ENCODE assay signal across 12 cellular contexts in the genomic region with DNA sequence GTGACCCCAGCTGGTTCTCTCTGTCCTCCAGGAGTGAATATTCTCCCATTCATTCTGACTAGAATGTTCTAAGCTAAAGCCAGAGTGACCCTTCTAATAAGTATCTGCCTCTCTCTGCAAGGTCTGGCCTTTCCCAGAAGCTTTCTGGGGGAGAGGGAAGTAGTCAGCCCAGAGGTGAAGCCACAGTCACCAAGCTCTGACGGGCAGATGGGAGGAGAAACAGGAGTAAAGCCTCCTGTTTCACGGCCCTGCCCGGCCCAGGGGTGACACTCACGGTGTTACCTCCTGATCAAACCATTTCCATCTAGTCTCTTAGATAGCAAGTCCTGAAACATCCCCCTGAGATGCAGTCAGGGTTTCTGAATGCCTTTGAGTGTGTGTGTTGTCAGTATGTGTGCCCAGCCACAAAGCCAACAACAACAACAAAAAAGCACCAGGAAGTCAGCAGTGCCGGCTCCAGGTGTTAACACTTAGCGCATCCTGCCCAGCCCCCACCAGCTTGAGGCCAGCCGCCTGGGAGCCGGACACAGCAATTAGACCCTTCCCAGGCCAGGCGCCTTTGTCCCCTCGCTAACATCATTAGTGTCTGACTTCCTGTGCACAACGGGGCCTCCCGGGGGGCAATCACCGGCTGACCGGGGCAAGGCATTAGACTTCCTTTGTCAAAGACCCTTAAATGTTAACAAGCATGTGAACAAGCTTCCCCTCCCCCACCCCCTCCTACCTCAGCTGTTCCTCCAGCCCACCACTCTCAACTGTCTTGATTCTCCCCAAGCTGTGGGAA. TPM values are rescaled to one million over a fixed set of nuclear protein-coding genes. Genes with fewer than 3 reads are reported as not detected.
DNase-seq lines count a peak whose midpoint lies in the region; TF ChIP-seq lines count a peak whose summit lies in the region.
"Had no signal": no experiment of that assay in that cellular context is flagged by ENCODE, and none has a peak within 500 bp of the region (broad histone marks: within the 10 kb centered on the region; RNA-seq: fewer than 3 reads in every experiment).

No MANE protein-coding gene starts in this region.

- BruUV-seq in A673 (replicated peaks; lab: Mats Ljungman, UMichigan) = no TSS peak

- H3K4me1 ChIP-seq in OCI-LY1 (ENCODE audit: insufficient read depth, low read length, severe bottlenecking) (peaks cover 8% of the 10 kb centered on the region), sigmoid colon (peaks cover 0 to 51% (median 36%) of the 10 kb centered on the region in 4 donors), A673 (ENCODE audit: insufficient read depth, low read length, poor library complexity, severe bottlenecking) (peaks cover 2% of the 10 kb centered on the region)
- H3K4me1 ChIP-seq: tibial artery had no signal

- no peak for TF ChIP-seq CTCF in OCI-LY1 (IDR thresholded peaks at IDR 0.05; ENCODE audit: low read length)
- no peak for TF ChIP-seq CTCF in glutamatergic neuron (IDR thresholded peaks at IDR 0.05; ENCODE audit: partially characterized antibody, unreplicated experiment)
- TF ChIP-seq CTCF in sigmoid colon (IDR thresholded peaks at IDR 0.05) = no peak
- no peak for TF ChIP-seq CTCF in A673 (conservative IDR thresholded peaks at IDR 0.05; ENCODE audit: low read depth, low read length)

- H3K36me3 ChIP-seq in OCI-LY1 (ENCODE audit: insufficient read depth, low read length) = no peaks in the 10 kb centered on the region
- no peaks in the 10 kb centered on the region for H3K36me3 ChIP-seq in sigmoid colon
- no peaks in the 10 kb centered on the region for H3K36me3 ChIP-seq in MG63
- H3K36me3 ChIP-seq in A673 (ENCODE audit: insufficient read depth, low read length, poor library complexity, severe bottlenecking) = no peaks in the 10 kb centered on the region
- H3K36me3 ChIP-seq: tibial artery had no signal

- no peaks in the 10 kb centered on the region for H3K9me2 ChIP-seq in OCI-LY1 (ENCODE audit: low read depth, low read length)

- H3K27me3 ChIP-seq in OCI-LY1 (ENCODE audit: insufficient read depth, low read length) = no peaks in the 10 kb centered on the region
- H3K27me3 ChIP-seq in sigmoid colon = no peaks in the 10 kb centered on the region
- H3K27me3 ChIP-seq in MG63 = no peaks in the 10 kb centered on the region
- no peaks in the 10 kb centered on the region for H3K27me3 ChIP-seq in A673 (replicated peaks; ENCODE audit: insufficient read depth, low read depth, low read length, poor library complexity)
- H3K27me3 ChIP-seq: tibial artery had no signal

- H3F3A ChIP-seq in OCI-LY1 (ENCODE audit: insufficient read depth, low read length) = no peaks in the 10 kb centered on the region

- no peaks in the 10 kb centered on the region for H4K20me1 ChIP-seq in OCI-LY1 (ENCODE audit: insufficient read depth, low read length)

- no peak for TF ChIP-seq EP300 in sigmoid colon (IDR thresholded peaks at IDR 0.05)

- CTCF ChIA-PET in A673 (lab: Charles Lee) = no interaction called here

- peak overlapping the region; percentile 94 for H3K27ac Mint-ChIP-seq in glutamatergic neuron (ENCODE audit: unreplicated experiment)

- peaks cover 36% of the 10 kb centered on the region for H3K4me1 Mint-ChIP-seq in glutamatergic neuron (ENCODE audit: low read depth, unreplicated experiment)

- H3K9me3 ChIP-seq in OCI-LY1 (ENCODE audit: low read length) = no peaks in the 10 kb centered on the region
- no peaks in the 10 kb centered on the region for H3K9me3 ChIP-seq in sigmoid colon
- no peaks in the 10 kb centered on the region for H3K9me3 ChIP-seq in MG63
- no peaks in the 10 kb centered on the region for H3K9me3 ChIP-seq in A673 (ENCODE audit: low read depth, low read length, poor library complexity, severe bottlenecking)
- H3K9me3 ChIP-seq: tibial artery had no signal

- H3K4me3 ChIP-seq in OCI-LY1 (ENCODE audit: low read depth, low read length, poor library complexity, severe bottlenecking) (no peak overlapping the region), sigmoid colon (no peak overlapping the region), MG63 (no peak overlapping the region), A673 (ENCODE audit: low read depth, low read length, poor library complexity, severe bottlenecking) (no peak overlapping the region)
- H3K4me3 ChIP-seq: tibial artery had no signal

- peak; percentile 2 for DNase-seq in activated CD4-positive, alpha-beta T cell treated with anti-CD3 and anti-CD28 coated beads, Interleukin-2, amount 50 U/mL, for 1 hour
- no peak for DNase-seq in activated CD4-positive, alpha-beta T cell treated with anti-CD3 and anti-CD28 coated beads, Interleukin-2, amount 50 U/mL, for 48 hours
- DNase-seq in glutamatergic neuron = peak; percentile 84
- DNase-seq in sigmoid colon = no peak
- DNase-seq in C1 segment of cervical spinal cord (lab: John Stamatoyannopoulos, UW) = no peak
- DNase-seq in MG63 = no peak
- no peak for DNase-seq in A673 (ENCODE audit: low spot score)
- DNase-seq: activated CD8-positive, alpha-beta memory T cell treated with anti-CD3 and anti-CD28 coated beads, Interleukin-2, amount 50 U/mL, for 48 hours; tibial artery had no signal

- H3K27me3 Mint-ChIP-seq in glutamatergic neuron (ENCODE audit: unreplicated experiment) = peaks cover 8% of the 10 kb centered on the region

- H3K9ac ChIP-seq in OCI-LY1 (ENCODE audit: low read length) = no peak overlapping the region

- peak overlapping the region; percentile 82 for H3K4me3 Mint-ChIP-seq in glutamatergic neuron (ENCODE audit: unreplicated experiment)

- no peaks in the 10 kb centered on the region for H3K36me3 Mint-ChIP-seq in glutamatergic neuron (ENCODE audit: unreplicated experiment)

- H3K27ac ChIP-seq in OCI-LY1 (ENCODE audit: low read depth, low read length, poor library complexity, severe bottlenecking) (no peak overlapping the region), sigmoid colon (peak overlapping the region in 3 of 4 donors; percentile 80 to 87 (median 85)), A673 (ENCODE audit: low read depth, low read length, poor library complexity, severe bottlenecking) (no peak overlapping the region)
- H3K27ac ChIP-seq: HL-60, tibial artery had no signal

- intact Hi-C loops in sigmoid colon (cut with DNase I) = no loop called here
- intact Hi-C loops in A673 (cut with micrococcal nuclease; ENCODE audit: unreplicated experiment) = no loop called here

- POLR2A ChIA-PET in A673 (lab: Charles Lee; ENCODE audit: low non-redundant PET) = no interaction called here

- H3K9me3 Mint-ChIP-seq in glutamatergic neuron (ENCODE audit: unreplicated experiment) = peaks cover 11% of the 10 kb centered on the region

- H2AFZ ChIP-seq in OCI-LY1 (ENCODE audit: low read length) = no peak overlapping the region

- 47 to 77% methylated on average over 14 of the region's 14 CpGs for WGBS in sigmoid colon, 2 donors

- no peak for TF ChIP-seq POLR2A in sigmoid colon (IDR thresholded peaks at IDR 0.05)

- no peaks in the 10 kb centered on the region for H3K79me2 ChIP-seq in OCI-LY1 (ENCODE audit: insufficient read depth, low read length)

- peak overlapping the region; percentile 33; the same call in 1 of the 2 replicates for H3K4me2 ChIP-seq in OCI-LY1 (ENCODE audit: low read length)

RNA-seq across cellular contexts. Expression of a gene that starts 34.5 kb away (rescaled TPM):
- 31.1 TPM for total RNA-seq in glutamatergic neuron (ENCODE audit: unreplicated experiment)
- 10 to 100 TPM; 16.8 to 46.8 (median 20.6) TPM for total RNA-seq in sigmoid colon
- 1 to 10 TPM in 1 of 3 donors, under 1 TPM in 2; under 0.01 to 1.2 (median 0.60) TPM for polyA plus RNA-seq in sigmoid colon
- 0.91 and 2.5 TPM in 2 replicates for total RNA-seq in MG63 (2014; rRNA removed; shearing (Covaris generic); ENCODE audit: low replicate concordance)
- total RNA-seq in A673 (2021) = 1.3 and 2.2 TPM in 2 replicates
- total RNA-seq: T-helper 1 cell treated with Interleukin-12 subunit alpha and Interleukin-12 subunit beta and Interleukin-4 antibody, amounts not matched to agents 30 ng/mL and 1 ng/mL, for 36 hours had no signal

Comparison
In these comparisons a context has a peak if more than half of its experiments do, and no peak if none do; other contexts are left out.
1. DNase-seq: peak in activated CD4-positive, alpha-beta T cell treated with anti-CD3 and anti-CD28 coated beads, Interleukin-2, amount 50 U/mL, for 1 hour (single experiment) and glutamatergic neuron (single experiment); none in activated CD4-positive, alpha-beta T cell treated with anti-CD3 and anti-CD28 coated beads, Interleukin-2, amount 50 U/mL, for 48 hours (0 of 2), sigmoid colon (single experiment), C1 segment of cervical spinal cord (0 of 14), MG63 (single experiment) and A673 (single experiment).
2. H3K27ac ChIP-seq: peak in sigmoid colon (3 of 4); none in OCI-LY1 (single experiment) and A673 (single experiment).